Comparison of ENCODE assay signal across 21 cellular contexts in genomic region chr1:55033215-55033614, GRCh38. TPM values are rescaled to one million over a fixed set of nuclear protein-coding genes. Genes with fewer than 3 reads are reported as not detected.
DNase-seq lines count a peak whose midpoint lies in the region; ATAC-seq and TF ChIP-seq lines count a peak whose summit lies in the region.
"Had no signal": no experiment of that assay in that cellular context is flagged by ENCODE, and none has a peak within 500 bp of the region (broad histone marks: within the 10 kb centered on the region; RNA-seq: fewer than 3 reads in every experiment).

No MANE protein-coding gene starts in this region.

- H3K27ac ChIP-seq in HEK293 (ENCODE audit: extremely low read depth, low read depth, low read length): no peak overlapping the region
- H3K27ac ChIP-seq in right lobe of liver: peak overlapping the region; percentile 33 to 78 (median 72)
- H3K27ac ChIP-seq in neuronal stem cell (replicated peaks; ENCODE audit: low read length): peak overlapping the region; percentile 77
- H3K27ac ChIP-seq: BLaER1, GM23248 had no signal

- no peak for TF ChIP-seq POLR2A in right lobe of liver (IDR thresholded peaks at IDR 0.05)

- no peaks in the 10 kb centered on the region for H3K9me3 ChIP-seq in HEK293 (ENCODE audit: control insufficient read depth, insufficient read depth, low read depth, low read length)
- H3K9me3 ChIP-seq in right lobe of liver: no peaks in the 10 kb centered on the region
- peaks cover 0 to 3% of the 10 kb centered on the region in 2 donors for H3K9me3 ChIP-seq in neuronal stem cell (replicated peaks in 1 of 2; ENCODE audit: control insufficient read depth in 2 of 2, insufficient read depth in 1 of 2, low read depth in 1 of 2, low read length in 2 of 2)
- H3K9me3 ChIP-seq: HAP-1 had no signal

- no peak overlapping the region for H4K8ac ChIP-seq in neuronal stem cell (ENCODE audit: low read depth, low read length)

- CTCF ChIA-PET in HEK293 (lab: Yijun Ruan, JAX): interaction anchor here (0.6 to 2.8 kb wide), 2 partner anchors 11 to 51 kb away, joined by 4 to 9 read pairs; no protein-coding TSS in a partner anchor

- H2AFZ ChIP-seq in neuronal stem cell (ENCODE audit: low read length): no peak overlapping the region
- H2AFZ ChIP-seq: GM23248 had no signal

- no peak overlapping the region for H3K14ac ChIP-seq in neuronal stem cell (ENCODE audit: low read length)

- ATAC-seq in right lobe of liver (peak; percentile 37 to 56 (median 48)), HG02759 (IDR thresholded peaks at IDR 0.05; ENCODE audit: unreplicated experiment) (no peak), HG03354 (IDR thresholded peaks at IDR 0.05; ENCODE audit: poor library complexity, severe bottlenecking, unreplicated experiment) (no peak)

- H2BK5ac ChIP-seq in neuronal stem cell (ENCODE audit: low read length): no peak overlapping the region

- no peaks in the 10 kb centered on the region for H3K27me3 ChIP-seq in right lobe of liver
- H3K27me3 ChIP-seq in neuronal stem cell (ENCODE audit: control insufficient read depth in 3 of 3, insufficient read depth in 3 of 3, low read depth in 1 of 3, low read length in 3 of 3): peaks cover 0 to 52% (median 2%) of the 10 kb centered on the region in 3 experiments
- H3K27me3 ChIP-seq: BLaER1 had no signal

- H3K18ac ChIP-seq in neuronal stem cell (ENCODE audit: low read length): peak overlapping the region; percentile 79

- no peak overlapping the region for H3K23ac ChIP-seq in neuronal stem cell (ENCODE audit: low read depth, low read length, poor library complexity)

- no peak overlapping the region for H3K4me2 ChIP-seq in neuronal stem cell (ENCODE audit: insufficient read depth, low read length, poor library complexity, severe bottlenecking)
- H3K4me2 ChIP-seq: BLaER1 had no signal

- H2AK5ac ChIP-seq in neuronal stem cell (ENCODE audit: low read depth, low read length): no peak overlapping the region

- H3K4me3 ChIP-seq in HEK293 (ENCODE audit: low read depth, low read length) (no peak overlapping the region), right lobe of liver (peak overlapping the region in 2 of 3 donors; percentile 44 to 47), neuronal stem cell (ENCODE audit: low read length in 2 of 2) (no peak overlapping the region)
- H3K4me3 ChIP-seq: BLaER1, GM23248, HAP-1 had no signal

- no peaks in the 10 kb centered on the region for H3K79me1 ChIP-seq in neuronal stem cell (ENCODE audit: low read depth, low read length)

- no peaks in the 10 kb centered on the region for H3K36me3 ChIP-seq in HEK293 (ENCODE audit: control insufficient read depth in 2 of 2, insufficient read depth in 1 of 2, low read length in 2 of 2)
- no peaks in the 10 kb centered on the region for H3K36me3 ChIP-seq in right lobe of liver
- H3K36me3 ChIP-seq in neuronal stem cell (replicated peaks in 1 of 2; ENCODE audit: control insufficient read depth in 2 of 2, insufficient read depth in 2 of 2, low read length in 2 of 2): no peaks in the 10 kb centered on the region
- H3K36me3 ChIP-seq: BLaER1, HAP-1 had no signal

- no peak overlapping the region for H2BK15ac ChIP-seq in neuronal stem cell (ENCODE audit: low read length)

- H3K9ac ChIP-seq in neuronal stem cell (ENCODE audit: low read depth, low read length, poor library complexity): no peak overlapping the region
- H3K9ac ChIP-seq: BLaER1, GM23248 had no signal

- intact Hi-C loops in right lobe of liver (cut with DNase I): no loop called here

- no peak overlapping the region for H3K4ac ChIP-seq in neuronal stem cell (ENCODE audit: low read length)

- no peaks in the 10 kb centered on the region for H3K4me1 ChIP-seq in HEK293 (ENCODE audit: control insufficient read depth, insufficient read depth, low read length)
- H3K4me1 ChIP-seq in right lobe of liver: peaks cover 0 to 46% (median 20%) of the 10 kb centered on the region in 4 donors
- H3K4me1 ChIP-seq in neuronal stem cell (ENCODE audit: control insufficient read depth in 2 of 2, insufficient read depth in 1 of 2, low read depth in 1 of 2, low read length in 2 of 2): peaks cover 0 to 6% of the 10 kb centered on the region in 2 donors
- H3K4me1 ChIP-seq: BLaER1, HAP-1 had no signal

- H2BK12ac ChIP-seq in neuronal stem cell (ENCODE audit: low read length): no peak overlapping the region

- POLR2A ChIA-PET in HEK293 (lab: Yijun Ruan, JAX): no interaction called here

- no peak overlapping the region for H2BK120ac ChIP-seq in neuronal stem cell (ENCODE audit: low read depth, low read length)

- H4K91ac ChIP-seq in neuronal stem cell (ENCODE audit: low read depth, low read length, poor library complexity): no peak overlapping the region

- 23% methylated on average over 7 of the region's 8 CpGs for WGBS in right lobe of liver (ENCODE audit: insufficient coverage, low coverage, low lambda C conversion rate, missing lambda C conversion rate)
- WGBS in neuronal stem cell (ENCODE audit: extremely low coverage in 2 of 2, insufficient read length in 2 of 2, insufficient replicate concordance in 1 of 2), 2 donors: no CpG with 5 or more reads among the region's 8 CpGs

- DNase-seq in left kidney (ENCODE audit: low read depth, low spot score) (peak; percentile 21), right lobe of liver (peak in 1 of 3 donors; percentile 47), neuronal stem cell (ENCODE audit: low spot score) (no peak), NCI-H2171 treated with DMSO at 0.1 percent for 48 hours (lab: John Stamatoyannopoulos, UW) (no peak)
- DNase-seq: 8988T; CD4-positive, alpha-beta memory T cell; DMS153; DMS79; GDM1; GM23248 had no signal

- TF ChIP-seq CTCF in HEK293 (tag by site-specific recombination; IDR thresholded peaks at IDR 0.05) (no peak), right lobe of liver (IDR thresholded peaks at IDR 0.05) (no peak)

TF ChIP-seq in HEK293, 187 proteins besides CTCF, POLR2A, EP300 and RAD21:
- TF ChIP-seq ZNF121 (tag by site-specific recombination; IDR thresholded peaks at IDR 0.05) (no peak), ZNF341 (tag by site-specific recombination; IDR thresholded peaks at IDR 0.05; ENCODE audit: low read depth) (peak; percentile 44; the same call in 1 of the 2 replicates)
TF ChIP-seq in HEK293: peak in this region for 1.

RNA-seq across cellular contexts. Expression of gene PCSK9, which starts 6.1 kb away (rescaled TPM):
- 10 to 100 TPM; 16.4 to 41.4 (median 31.3) TPM for total RNA-seq in right lobe of liver
- 17.1 TPM for polyA plus RNA-seq in neuronal stem cell (2013, experiment 1 of 2)
- polyA plus RNA-seq in neuronal stem cell (2013, experiment 2 of 2): 16.2 TPM
- total RNA-seq: CD4-positive, alpha-beta memory T cell had no signal
- polyA plus RNA-seq: CD14-positive monocyte; CD4-positive, alpha-beta memory T cell; IgD-negative memory B cell had no signal

RNA-seq across cellular contexts. Expression of gene BSND, which starts 34.5 kb away (rescaled TPM):
- not detected for total RNA-seq in right lobe of liver
- polyA plus RNA-seq in neuronal stem cell (2013, experiment 1 of 2): not detected
- polyA plus RNA-seq in neuronal stem cell (2013, experiment 2 of 2): 0.01 TPM
- total RNA-seq: A673; CD4-positive, alpha-beta memory T cell; Daoy; GM23248; H4 had no signal
- polyA plus RNA-seq: AG04450; CD14-positive monocyte; CD4-positive, alpha-beta memory T cell; GM23248; IgD-negative memory B cell had no signal

RNA-seq across cellular contexts. Expression of gene TMEM61, which starts 52.8 kb away (rescaled TPM):
- total RNA-seq in right lobe of liver: under 1 TPM in 2 of 6 experiments, not detected in 4; 0.20 to 0.31 TPM
- not detected for polyA plus RNA-seq in neuronal stem cell (2013, experiment 1 of 2)
- polyA plus RNA-seq in neuronal stem cell (2013, experiment 2 of 2): 0.04 TPM
- total RNA-seq: A673; CD4-positive, alpha-beta memory T cell; Daoy; GM23248 had no signal
- polyA plus RNA-seq: AG04450; CD14-positive monocyte; CD4-positive, alpha-beta memory T cell; GM23248; IgD-negative memory B cell had no signal

Comparison
In these comparisons a context has a peak if more than half of its experiments do, and no peak if none do; other contexts are left out.
1. H3K4me3 ChIP-seq: peak in right lobe of liver (2 of 3); none in HEK293 (single experiment) and neuronal stem cell (0 of 2).
2. ATAC-seq: peak in right lobe of liver (4 of 4); none in HG02759 (single experiment) and HG03354 (single experiment).